8 cellular contexts compared by ENCODE assay signal in the genomic region with DNA sequence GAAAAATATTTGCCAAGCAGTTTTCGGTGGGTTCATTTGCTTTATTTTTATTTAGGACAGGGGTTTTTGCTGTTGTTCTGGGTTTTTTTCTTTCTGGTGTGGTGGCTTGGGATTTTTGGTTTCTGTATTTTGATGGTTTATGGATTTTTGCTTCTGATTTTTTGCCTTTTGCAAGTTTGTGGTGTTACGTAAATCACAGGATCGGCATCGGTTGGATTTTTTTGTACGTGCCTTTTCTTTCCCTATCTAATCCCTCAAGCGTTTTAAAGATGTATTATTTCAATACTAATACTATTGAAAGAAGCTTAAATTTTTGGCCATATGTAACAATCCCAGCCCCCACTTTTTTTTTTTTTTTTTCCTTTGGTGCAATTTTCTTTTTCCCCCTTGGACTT. TPM values are rescaled to one million over a fixed set of nuclear protein-coding genes. Genes with fewer than 3 reads are reported as not detected.
DNase-seq lines count a peak whose midpoint lies in the region; ATAC-seq and TF ChIP-seq lines count a peak whose summit lies in the region.

No MANE protein-coding gene starts in this region.

- H3K4me1 ChIP-seq in cardiac muscle cell (ENCODE audit: low read depth) (peaks cover 26% of the 10 kb centered on the region), upper lobe of right lung (peaks cover 42% of the 10 kb centered on the region)

- H3K36me3 ChIP-seq in cardiac muscle cell (no peaks in the 10 kb centered on the region), upper lobe of right lung (no peaks in the 10 kb centered on the region)

- peak overlapping the region; percentile 99 for H3K27ac Mint-ChIP-seq in memory B cell

- H3K27ac ChIP-seq in cardiac muscle cell (peak overlapping the region; percentile 98), upper lobe of right lung (peak overlapping the region; percentile 100)

- no peaks in the 10 kb centered on the region for H3K27me3 Mint-ChIP-seq in memory B cell

- H3K27me3 ChIP-seq in cardiac muscle cell (no peaks in the 10 kb centered on the region), upper lobe of right lung (no peaks in the 10 kb centered on the region)

- H3K9me3 ChIP-seq in cardiac muscle cell (ENCODE audit: low read depth) (no peaks in the 10 kb centered on the region), upper lobe of right lung (no peaks in the 10 kb centered on the region)

- in situ Hi-C loops in astrocyte of the spinal cord (cut with HindIII; ENCODE audit: low sequenced_read_pairs): loop anchor here (25.0 kb wide), 4 partner anchors 541 to 1391 kb away; no protein-coding TSS in a partner anchor

- no peak for ATAC-seq in left cardiac atrium
- ATAC-seq in memory B cell (ENCODE audit: low read depth): no peak
- ATAC-seq in upper lobe of right lung: no peak
- no peak for ATAC-seq in HG03025 (IDR thresholded peaks at IDR 0.05; ENCODE audit: low FRiP score, unreplicated experiment)

- no peaks in the 10 kb centered on the region for H3K36me3 Mint-ChIP-seq in memory B cell

- DNase-seq in cardiac muscle cell (ENCODE audit: low read depth in 1 of 2, low spot score in 1 of 2) (peak in 1 of 2 donors; percentile 38), left cardiac atrium (no peak), astrocyte of the spinal cord (ENCODE audit: low read depth, low spot score) (no peak), memory B cell (ENCODE audit: low spot score in 2 of 2) (no peak), upper lobe of right lung (no peak), pons (ENCODE audit: low spot score) (no peak), hepatic stellate cell (ENCODE audit: low spot score) (no peak)

- no peaks in the 10 kb centered on the region for H3K9me3 Mint-ChIP-seq in memory B cell

- TF ChIP-seq CTCF in cardiac muscle cell (IDR thresholded peaks at IDR 0.05; ENCODE audit: low read depth, low read length) (no peak), astrocyte of the spinal cord (IDR thresholded peaks at IDR 0.05; ENCODE audit: low read depth, low read length) (no peak), upper lobe of right lung (IDR thresholded peaks at IDR 0.05) (no peak)

- intact Hi-C loops in left cardiac atrium (cut with DNase I): loop anchor here (5.0 to 10.0 kb wide), 10 partner anchors 199 to 1039 kb away; partner anchors contain the start of gene LPP (in 1 of the 2)
- intact Hi-C loops in upper lobe of right lung (cut with DNase I): no loop called here

- H3K4me3 Mint-ChIP-seq in memory B cell: peak overlapping the region; percentile 97

- peak overlapping the region; percentile 74 for H3K4me3 ChIP-seq in cardiac muscle cell
- peak overlapping the region; percentile 99 for H3K4me3 ChIP-seq in astrocyte of the spinal cord (ENCODE audit: low read depth, low read length)
- H3K4me3 ChIP-seq in upper lobe of right lung: peak overlapping the region; percentile 74

- peaks cover 55% of the 10 kb centered on the region for H3K4me1 Mint-ChIP-seq in memory B cell

RNA-seq across cellular contexts. Expression of gene BCL6, which starts 0.8 kb away (rescaled TPM):
- total RNA-seq in cardiac muscle cell (5.7 and 12.7 TPM in 2 replicates), left cardiac atrium (100 to 1,000 TPM in 1 of 2 donors, 10 to 100 TPM in 1; 91.7 to 113 TPM), upper lobe of right lung (106 TPM)
- polyA plus RNA-seq in cardiac muscle cell: 3.6 and 4.9 TPM in 2 replicates

RNA-seq across cellular contexts. Expression of gene RTP2, which starts 43.7 kb away (rescaled TPM):
- total RNA-seq in cardiac muscle cell: not detected in 2 replicates
- polyA plus RNA-seq in cardiac muscle cell: not detected in 2 replicates
- total RNA-seq in left cardiac atrium: not detected
- not detected for total RNA-seq in upper lobe of right lung
